ENCODE assay signal across 32 cellular contexts in genomic region chr16:83100679-83101078, GRCh38.
DNase-seq lines count a peak whose midpoint lies in the region; ATAC-seq and TF ChIP-seq lines count a peak whose summit lies in the region.
"Had no signal": no experiment of that assay in that cellular context is flagged by ENCODE, and none has a peak within 500 bp of the region (broad histone marks: within the 10 kb centered on the region; RNA-seq: fewer than 3 reads in every experiment).

No MANE protein-coding gene starts in this region.

- H3K27ac ChIP-seq in breast epithelium (no peak overlapping the region), fibroblast of lung (ENCODE audit: insufficient read depth, low read length) (no peak overlapping the region)
- H3K27ac ChIP-seq: gastroesophageal sphincter, right lobe of liver, thoracic aorta, uterus, WERI-Rb-1 had no signal

- H3K4me1 ChIP-seq in breast epithelium: no peaks in the 10 kb centered on the region
- no peaks in the 10 kb centered on the region for H3K4me1 ChIP-seq in fibroblast of lung (ENCODE audit: control insufficient read depth, extremely low read depth, insufficient read depth, low read length)
- H3K4me1 ChIP-seq: gastroesophageal sphincter, right lobe of liver, uterus had no signal

- H3K9me3 Mint-ChIP-seq in MCF 10A (ENCODE audit: unreplicated experiment): peaks cover 8% of the 10 kb centered on the region
- H3K9me3 Mint-ChIP-seq in stimulated activated memory B cell treated with anti-CD40 and anti-IgM and Interleukin-4, amounts not matched to agents 10 μg/mL and 1 μg/mL and 100 μg/mL, for 72 hours: peaks cover 9% of the 10 kb centered on the region

- BruUV-seq in MCF 10A (replicated peaks; lab: Mats Ljungman, UMichigan): no TSS peak

- no peak overlapping the region for H2AFZ ChIP-seq in fibroblast of lung (ENCODE audit: low read length)

- no peak overlapping the region for H3K9ac ChIP-seq in fibroblast of lung (ENCODE audit: insufficient read depth, low read length)
- H3K9ac ChIP-seq: BLaER1 treated with 17β-estradiol and CSF1 and Interleukin-3, amounts not matched to agents 10 nM and 100 nM had no signal

- DNase-seq in MCF 10A (ENCODE audit: unreplicated experiment) (peak; percentile 73), breast epithelium (ENCODE audit: low spot score in 2 of 2) (no peak), RPMI7951 (ENCODE audit: low read depth) (peak; percentile 61), fibroblast of lung (ENCODE audit: low read depth in 2 of 2) (peak; percentile 11 to 26), cortex of kidney (lab: John Stamatoyannopoulos, UW) (no peak)
- no peak for DNase-seq in central memory CD4-positive, alpha-beta T cell
- DNase-seq: activated CD8-positive, alpha-beta memory T cell treated with anti-CD3 and anti-CD28 coated beads, Interleukin-2, amount 50 U/mL, for 48 hours; activated effector memory CD4-positive, alpha-beta T cell treated with Interleukin-2 at 50 U/mL for 16 hours; COR-L47; DMS79 treated with DMSO at 0.1 percent for 48 hours; effector CD4-positive, alpha-beta T cell; hippocampal formation; KG1; mesenchymal stem cell; NCI-H1436; NCI-H446; NCI-H774; posterior cingulate gyrus; right lobe of liver; Right ventricle myocardium superior; stimulated activated CD4-positive, alpha-beta T cell treated with anti-CD3 and anti-CD28 coated beads, Interleukin-4, amount 100 ng/mL, for 24 hours; stimulated activated naive CD4-positive, alpha-beta T cell; uterus; WERI-Rb-1 had no signal

- intact Hi-C loops in MCF 10A (cut with micrococcal nuclease): no loop called here
- intact Hi-C loops in breast epithelium (cut with DNase I; ENCODE audit: low total_unique reads): no loop called here

- no peaks in the 10 kb centered on the region for H3K27me3 Mint-ChIP-seq in MCF 10A (ENCODE audit: insufficient read depth, unreplicated experiment)
- peaks cover 11% of the 10 kb centered on the region for H3K27me3 Mint-ChIP-seq in stimulated activated memory B cell treated with anti-CD40 and anti-IgM and Interleukin-4, amounts not matched to agents 10 μg/mL and 1 μg/mL and 100 μg/mL, for 72 hours

- TF ChIP-seq POLR2A in breast epithelium (IDR thresholded peaks at IDR 0.05): no peak

- no peak overlapping the region for H3K27ac Mint-ChIP-seq in MCF 10A (ENCODE audit: low read depth, unreplicated experiment)
- H3K27ac Mint-ChIP-seq in stimulated activated memory B cell treated with anti-CD40 and anti-IgM and Interleukin-4, amounts not matched to agents 10 μg/mL and 1 μg/mL and 100 μg/mL, for 72 hours: no peak overlapping the region
- H3K27ac Mint-ChIP-seq: brain had no signal

- no peaks in the 10 kb centered on the region for H3K79me2 ChIP-seq in fibroblast of lung (ENCODE audit: control insufficient read depth, insufficient read depth, low read length)

- H3K36me3 Mint-ChIP-seq in MCF 10A (ENCODE audit: insufficient read depth, unreplicated experiment): peaks cover 13% of the 10 kb centered on the region
- no peaks in the 10 kb centered on the region for H3K36me3 Mint-ChIP-seq in stimulated activated memory B cell treated with anti-CD40 and anti-IgM and Interleukin-4, amounts not matched to agents 10 μg/mL and 1 μg/mL and 100 μg/mL, for 72 hours
- H3K36me3 Mint-ChIP-seq: brain had no signal

- no peaks in the 10 kb centered on the region for H4K20me1 ChIP-seq in fibroblast of lung (ENCODE audit: control insufficient read depth, extremely low read depth, insufficient read depth, low read length)
- H4K20me1 ChIP-seq: BLaER1 treated with 17β-estradiol and CSF1 and Interleukin-3, amounts not matched to agents 10 nM and 100 nM had no signal

- peaks cover 0 to 40% of the 10 kb centered on the region in 2 donors for H3K9me3 ChIP-seq in breast epithelium
- H3K9me3 ChIP-seq in fibroblast of lung (ENCODE audit: control insufficient read depth, insufficient read depth, low read depth, low read length): no peaks in the 10 kb centered on the region
- H3K9me3 ChIP-seq: thoracic aorta had no signal

- CTCF ChIA-PET in MCF 10A (lab: Yijun Ruan, JAX): interaction anchor here (0.7 kb wide), 1 partner anchor 256 kb away, joined by 3 read pairs; no protein-coding TSS in a partner anchor

- TF ChIP-seq CTCF in MCF 10A (IDR thresholded peaks at IDR 0.05; ENCODE audit: unreplicated experiment) (no peak), breast epithelium (IDR thresholded peaks at IDR 0.05) (no peak), fibroblast of lung (conservative IDR thresholded peaks at IDR 0.05 in 1 of 2, IDR thresholded peaks at IDR 0.05 in 1 of 2; ENCODE audit: low read depth in 1 of 2, low read length in 2 of 2) (no peak)

- no peaks in the 10 kb centered on the region for H3K4me1 Mint-ChIP-seq in MCF 10A (ENCODE audit: insufficient read depth, unreplicated experiment)
- no peaks in the 10 kb centered on the region for H3K4me1 Mint-ChIP-seq in stimulated activated memory B cell treated with anti-CD40 and anti-IgM and Interleukin-4, amounts not matched to agents 10 μg/mL and 1 μg/mL and 100 μg/mL, for 72 hours
- H3K4me1 Mint-ChIP-seq: brain had no signal

- H3K4me3 ChIP-seq in breast epithelium (no peak overlapping the region), fibroblast of lung (replicated peaks in 1 of 4; ENCODE audit: control extremely low read depth in 1 of 4, insufficient read depth in 1 of 4, low read depth in 3 of 4, low read length in 4 of 4) (no peak overlapping the region)
- H3K4me3 ChIP-seq: BLaER1 treated with 17β-estradiol and CSF1 and Interleukin-3, amounts not matched to agents 10 nM and 100 nM; gastroesophageal sphincter; right lobe of liver; thoracic aorta; uterus had no signal

- POLR2A ChIA-PET in MCF 10A (lab: Yijun Ruan, JAX): no interaction called here

- H3K27me3 ChIP-seq in breast epithelium (peaks cover 0 to 4% of the 10 kb centered on the region in 2 donors), fibroblast of lung (ENCODE audit: control insufficient read depth, insufficient read depth, low read length) (no peaks in the 10 kb centered on the region)
- H3K27me3 ChIP-seq: gastroesophageal sphincter, right lobe of liver, uterus had no signal

- ATAC-seq in stimulated activated memory B cell treated with anti-CD40 and anti-IgM and Interleukin-4, amounts not matched to agents 10 μg/mL and 1 μg/mL and 100 μg/mL, for 72 hours: peak; percentile 51
- no peak for ATAC-seq in HG03439 (IDR thresholded peaks at IDR 0.05; ENCODE audit: unreplicated experiment)
- ATAC-seq: gastroesophageal sphincter, HCT116, left lobe of liver, right lobe of liver had no signal

- no peak overlapping the region for H3K4me2 ChIP-seq in fibroblast of lung (ENCODE audit: extremely low read depth, insufficient read depth, low read length)

- no peak overlapping the region for H3K4me3 Mint-ChIP-seq in MCF 10A (ENCODE audit: unreplicated experiment)
- no peak overlapping the region for H3K4me3 Mint-ChIP-seq in stimulated activated memory B cell treated with anti-CD40 and anti-IgM and Interleukin-4, amounts not matched to agents 10 μg/mL and 1 μg/mL and 100 μg/mL, for 72 hours
- H3K4me3 Mint-ChIP-seq: brain had no signal

- H3K36me3 ChIP-seq in breast epithelium (no peaks in the 10 kb centered on the region), fibroblast of lung (ENCODE audit: control insufficient read depth, insufficient read depth, low read length) (no peaks in the 10 kb centered on the region)
- H3K36me3 ChIP-seq: BLaER1 treated with 17β-estradiol and CSF1 and Interleukin-3, amounts not matched to agents 10 nM and 100 nM; gastroesophageal sphincter; right lobe of liver; thoracic aorta; uterus; WERI-Rb-1 had no signal

Comparison
In these comparisons a context has a peak if more than half of its experiments do, and no peak if none do; other contexts are left out.
1. DNase-seq: peak in MCF 10A (single experiment), RPMI7951 (single experiment) and fibroblast of lung (2 of 2); none in breast epithelium (0 of 2), central memory CD4-positive, alpha-beta T cell (single experiment) and cortex of kidney (single experiment).